Comparison of ENCODE assay signal across 8 cellular contexts in the genomic region with DNA sequence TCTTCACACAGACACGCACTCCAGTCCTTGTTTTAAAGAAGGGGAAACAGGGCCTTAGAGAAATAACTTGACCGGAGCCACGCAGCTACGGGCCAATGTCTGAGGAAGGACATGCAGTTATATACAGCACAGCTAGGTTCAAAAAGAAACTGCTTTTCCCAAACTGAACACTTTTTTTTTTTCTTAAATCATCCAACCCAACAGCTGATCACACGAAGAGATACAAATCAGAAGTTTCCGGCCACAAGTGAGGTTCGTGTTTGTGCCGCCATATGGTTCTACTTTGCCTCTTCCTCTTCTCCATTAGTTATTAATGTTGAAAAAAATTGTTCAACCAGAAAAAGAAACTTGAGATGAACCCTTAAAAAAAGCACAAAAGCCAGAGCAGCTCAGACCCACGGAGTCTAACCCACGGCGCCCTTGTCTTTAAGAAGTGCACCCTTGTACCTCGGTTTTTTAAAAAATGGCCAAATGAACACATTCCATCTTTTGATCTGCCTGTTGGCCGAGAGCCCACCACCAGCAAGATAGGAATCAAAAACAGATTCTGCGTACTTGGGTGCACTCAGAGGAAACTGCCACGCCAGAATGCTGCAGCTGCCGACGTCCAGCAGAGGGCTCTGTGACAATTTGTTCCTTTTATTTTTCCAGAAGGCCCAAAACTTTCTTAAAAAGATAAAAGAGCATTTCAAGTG.
DNase-seq lines count a peak whose midpoint lies in the region; ATAC-seq, FAIRE-seq and TF ChIP-seq lines count a peak whose summit lies in the region.

No MANE protein-coding gene starts in this region.

- TF ChIP-seq RAD21 in Ishikawa (IDR thresholded peaks at IDR 0.05; ENCODE audit: low read depth) (peak; percentile 63), HepG2 (CRISPR knock-in tag; IDR thresholded peaks at IDR 0.05) (peak; percentile 64)

- TF ChIP-seq CTCF in BE2C (IDR thresholded peaks at IDR 0.05; ENCODE audit: low read depth, low read length) (peak; percentile 71), WERI-Rb-1 (IDR thresholded peaks at IDR 0.05; ENCODE audit: low read depth, low read length) (peak; percentile 78), HepG2 (CRISPR knock-in tag; IDR thresholded peaks at IDR 0.05) (peak; percentile 69)

- H3K9me3 ChIP-seq in BE2C (no peaks in the 10 kb centered on the region), WERI-Rb-1 (ENCODE audit: severe bottlenecking) (no peaks in the 10 kb centered on the region), HepG2 (ENCODE audit: low read length) (no peaks in the 10 kb centered on the region)

- TF ChIP-seq EP300 in Ishikawa (IDR thresholded peaks at IDR 0.05; ENCODE audit: borderline replicate concordance) (no peak), HepG2 (IDR thresholded peaks at IDR 0.05; ENCODE audit: low read depth in 2 of 2, low read length in 2 of 2) (no peak), HepG2 (CRISPR knock-in tag; IDR thresholded peaks at IDR 0.05; ENCODE audit: borderline replicate concordance) (no peak)

- intact Hi-C loops in HepG2 (cut with micrococcal nuclease; ENCODE audit: unreplicated experiment): loop anchor here (1.0 to 2.0 kb wide), 2 partner anchors 45 to 260 kb away; no protein-coding TSS in a partner anchor

- CTCF ChIA-PET in HepG2 (lab: Yijun Ruan, JAX; ENCODE audit: low intra/inter-chr PET ratio, low total read pairs): interaction anchor here (2.0 to 2.3 kb wide), 2 partner anchors 260 to 263 kb away, joined by 9 to 12 read pairs; no protein-coding TSS in a partner anchor

- ATAC-seq in HepG2 (no peak), GM18519 (IDR thresholded peaks at IDR 0.05; ENCODE audit: low FRiP score, unreplicated experiment) (no peak)

- 0 out of 2 replicates have a peak overlapping the region, but pooled peaks have one; percentile 36 for H3K27ac ChIP-seq in WERI-Rb-1
- H3K27ac ChIP-seq in HepG2 (ENCODE audit: extremely low read length, insufficient read depth, low read length): no peak overlapping the region

- no peaks in the 10 kb centered on the region for H3K27me3 ChIP-seq in BE2C
- H3K27me3 ChIP-seq in WERI-Rb-1 (ENCODE audit: insufficient read depth, low read depth, severe bottlenecking): no peaks in the 10 kb centered on the region
- no peaks in the 10 kb centered on the region for H3K27me3 ChIP-seq in HepG2 (ENCODE audit: control insufficient read depth in 1 of 2, insufficient read depth in 2 of 2, low read length in 2 of 2)

- H4K20me1 ChIP-seq in HepG2 (ENCODE audit: insufficient read depth, low read length): peaks cover 10% of the 10 kb centered on the region; the same call in 1 of the 2 replicates

- H3K79me2 ChIP-seq in HepG2 (ENCODE audit: insufficient read depth, low read length): peaks cover 44% of the 10 kb centered on the region

- peak overlapping the region; percentile 12; the same call in 1 of the 2 replicates for H3K9ac ChIP-seq in HepG2 (ENCODE audit: insufficient read depth, low read depth, low read length)

- H3K4me3 ChIP-seq in BE2C (ENCODE audit: low read depth, low read length) (peak overlapping the region; percentile 6; the same call in 1 of the 2 replicates), WERI-Rb-1 (ENCODE audit: low read depth, low read length) (no peak overlapping the region), HepG2 (replicated peaks in 1 of 3; ENCODE audit: insufficient read depth in 1 of 3, low read depth in 2 of 3, low read length in 3 of 3) (no peak overlapping the region)

- POLR2A ChIA-PET in HepG2 (lab: Yijun Ruan, JAX): no interaction called here

- in situ Hi-C loops in HepG2 (cut with HindIII; ENCODE audit: extremely low pct_ligation_motif_present, low pct_unique_long_range_greater_than_20kb): no loop called here

- no peak for DNase-seq in BE2C
- DNase-seq in GM19238 (ENCODE audit: insufficient read length, low spot score): peak; percentile 71
- DNase-seq in WERI-Rb-1: peak; percentile 19
- peak; percentile 87 for DNase-seq in central memory CD4-positive, alpha-beta T cell
- DNase-seq in HepG2 (ENCODE audit: low spot score): no peak
- peak; percentile 20 to 31 (median 30) for DNase-seq in stimulated activated CD4-positive, alpha-beta T cell treated with anti-CD3 and anti-CD28 coated beads, TNF-alpha, amount 100 ng/mL, for 1 hour (ENCODE audit: low read depth in 3 of 3, low spot score in 1 of 3)

- WGBS in HepG2 (ENCODE audit: low lambda C conversion rate): 65% methylated on average over 17 of the region's 17 CpGs

- H3K4me1 ChIP-seq in BE2C: no peaks in the 10 kb centered on the region; the same call in 1 of the 2 replicates
- H3K4me1 ChIP-seq in HepG2 (ENCODE audit: insufficient read depth, low read length): peaks cover 58% of the 10 kb centered on the region

- TF ChIP-seq POLR2A in HepG2 (IDR thresholded peaks at IDR 0.05; ENCODE audit: insufficient read depth in 1 of 2, low read depth in 2 of 2, low read length in 2 of 2): no peak

- H3K4me2 ChIP-seq in HepG2 (ENCODE audit: low read depth, low read length): no peak overlapping the region

- no TSS peak for BruUV-seq in HepG2 (replicated peaks; lab: Mats Ljungman, UMichigan)

- H3K36me3 ChIP-seq in BE2C: no peaks in the 10 kb centered on the region
- H3K36me3 ChIP-seq in WERI-Rb-1: no peaks in the 10 kb centered on the region
- peaks cover 5 to 12% of the 10 kb centered on the region in 2 experiments; a peak in 4 of 5 replicates for H3K36me3 ChIP-seq in HepG2 (replicated peaks in 1 of 2; ENCODE audit: control insufficient read depth in 1 of 2, insufficient read depth in 2 of 2, low read length in 2 of 2)

- peak; percentile 47 for FAIRE-seq in HepG2 (lab: Jason Lieb, UNC)

- H2AFZ ChIP-seq in HepG2 (ENCODE audit: low read length): no peak overlapping the region

TF ChIP-seq in Ishikawa, 13 proteins besides CTCF, POLR2A, EP300 and RAD21 (continues in another document):
- TF ChIP-seq TEAD4 (IDR thresholded peaks at IDR 0.05) (no peak), FOXM1 (IDR thresholded peaks at IDR 0.05; ENCODE audit: borderline replicate concordance, low read depth) (no peak), YY1 (IDR thresholded peaks at IDR 0.05; ENCODE audit: low read depth) (no peak), TCF12 (IDR thresholded peaks at IDR 0.05; ENCODE audit: low read depth) (no peak), CEBPB (IDR thresholded peaks at IDR 0.05) (no peak), CREB1 (IDR thresholded peaks at IDR 0.05; ENCODE audit: low read depth) (no peak), TAF1 (IDR thresholded peaks at IDR 0.05; ENCODE audit: low read depth) (no peak), NFIC (IDR thresholded peaks at IDR 0.05) (no peak), ZBTB7A (IDR thresholded peaks at IDR 0.05; ENCODE audit: low read depth) (no peak)
- TF ChIP-seq, protein P1, sequence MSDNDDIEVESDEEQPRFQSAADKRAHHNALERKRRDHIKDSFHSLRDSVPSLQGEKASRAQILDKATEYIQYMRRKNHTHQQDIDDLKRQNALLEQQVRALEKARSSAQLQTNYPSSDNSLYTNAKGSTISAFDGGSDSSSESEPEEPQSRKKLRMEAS (IDR thresholded peaks at IDR 0.05): no peak
- TF ChIP-seq, protein P2, sequence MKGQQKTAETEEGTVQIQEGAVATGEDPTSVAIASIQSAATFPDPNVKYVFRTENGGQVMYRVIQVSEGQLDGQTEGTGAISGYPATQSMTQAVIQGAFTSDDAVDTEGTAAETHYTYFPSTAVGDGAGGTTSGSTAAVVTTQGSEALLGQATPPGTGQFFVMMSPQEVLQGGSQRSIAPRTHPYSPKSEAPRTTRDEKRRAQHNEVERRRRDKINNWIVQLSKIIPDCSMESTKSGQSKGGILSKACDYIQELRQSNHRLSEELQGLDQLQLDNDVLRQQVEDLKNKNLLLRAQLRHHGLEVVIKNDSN (IDR thresholded peaks at IDR 0.05): no peak

TF ChIP-seq in HepG2, 621 proteins besides CTCF, POLR2A, EP300 and RAD21 (continues in another document):
- TF ChIP-seq TBX3 (IDR thresholded peaks at IDR 0.05; ENCODE audit: borderline replicate concordance) (no peak), CENPX (CRISPR knock-in tag; IDR thresholded peaks at IDR 0.05) (no peak), GATAD2A (CRISPR knock-in tag; IDR thresholded peaks at IDR 0.05) (peak; percentile 22; the same call in 1 of the 2 replicates), MAFF (IDR thresholded peaks at IDR 0.05; ENCODE audit: low read depth, low read length) (no peak), STAG1 (CRISPR knock-in tag; IDR thresholded peaks at IDR 0.05) (peak; percentile 68), SMC3 (IDR thresholded peaks at IDR 0.05; ENCODE audit: low read length) (peak; percentile 84), ZNF547 (CRISPR knock-in tag; IDR thresholded peaks at IDR 0.05) (peak; percentile 47; the same call in 1 of the 2 replicates), NCOA2 (CRISPR knock-in tag; IDR thresholded peaks at IDR 0.05) (peak; percentile 10; the same call in 1 of the 2 replicates), ZSCAN12 (CRISPR knock-in tag; IDR thresholded peaks at IDR 0.05) (no peak), RFX1 (IDR thresholded peaks at IDR 0.05) (no peak), CENPT (CRISPR knock-in tag; IDR thresholded peaks at IDR 0.05; ENCODE audit: low read depth) (no peak), HES4 (CRISPR knock-in tag; IDR thresholded peaks at IDR 0.05; ENCODE audit: borderline replicate concordance) (no peak), MATR3 (CRISPR knock-in tag; IDR thresholded peaks at IDR 0.05) (no peak)
- TF ChIP-seq, protein P3, sequence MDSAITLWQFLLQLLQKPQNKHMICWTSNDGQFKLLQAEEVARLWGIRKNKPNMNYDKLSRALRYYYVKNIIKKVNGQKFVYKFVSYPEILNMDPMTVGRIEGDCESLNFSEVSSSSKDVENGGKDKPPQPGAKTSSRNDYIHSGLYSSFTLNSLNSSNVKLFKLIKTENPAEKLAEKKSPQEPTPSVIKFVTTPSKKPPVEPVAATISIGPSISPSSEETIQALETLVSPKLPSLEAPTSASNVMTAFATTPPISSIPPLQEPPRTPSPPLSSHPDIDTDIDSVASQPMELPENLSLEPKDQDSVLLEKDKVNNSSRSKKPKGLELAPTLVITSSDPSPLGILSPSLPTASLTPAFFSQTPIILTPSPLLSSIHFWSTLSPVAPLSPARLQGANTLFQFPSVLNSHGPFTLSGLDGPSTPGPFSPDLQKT (CRISPR knock-in tag; IDR thresholded peaks at IDR 0.05; ENCODE audit: borderline replicate concordance): no peak

Comparison
In these comparisons a context has a peak if more than half of its experiments do, and no peak if none do; other contexts are left out.
1. DNase-seq: peak in GM19238 (single experiment), WERI-Rb-1 (single experiment), central memory CD4-positive, alpha-beta T cell (single experiment) and stimulated activated CD4-positive, alpha-beta T cell treated with anti-CD3 and anti-CD28 coated beads, TNF-alpha, amount 100 ng/mL, for 1 hour (3 of 3); none in BE2C (single experiment) and HepG2 (single experiment).
2. Peak in every context shown above with its lines, with median percentiles within 50 percentile points of each other: CTCF ChIP-seq.